20 cellular contexts compared by ENCODE assay signal in genomic region chr2:66331176-66331575, GRCh38.
"Had no signal": no experiment of that assay in that cellular context is flagged by ENCODE, and none has a peak within 500 bp of the region (broad histone marks: within the 10 kb centered on the region; RNA-seq: fewer than 3 reads in every experiment).

No MANE protein-coding gene starts in this region.

- DNase-seq: IMR-90, NCI-H1092, NCI-H1105 treated with DMSO at 0.1 percent for 48 hours, NCI-H1417 treated with DMSO at 0.1 percent for 48 hours, NCI-H146, NCI-H1694 treated with DMSO at 0.1 percent for 48 hours, NCI-H1930, NCI-H2081, NCI-H2107, NCI-H2227 treated with DMSO at 0.1 percent for 48 hours, NCI-H524, NCI-H526 treated with DMSO at 0.1 percent for 48 hours, NCI-H748 treated with DMSO at 0.1 percent for 48 hours, SHP77, T-helper 1 cell had no signal

- ATAC-seq: HepG2, K562, SK-N-SH treated with all-trans-retinoic acid at 6 μM for 48 hours had no signal

- H3K4me2 ChIP-seq: KMS-11 had no signal

- H3K9ac ChIP-seq: KMS-11 had no signal

- H3K27ac ChIP-seq: KMS-11, RWPE1 had no signal

- H3K4me3 ChIP-seq: K562 had no signal
